In genomic region chr5:14713476-14714384, GRCh38 we compare ENCODE assay signal across 15 cellular contexts. TPM values are rescaled to one million over a fixed set of nuclear protein-coding genes. Genes with fewer than 3 reads are reported as not detected.
DNase-seq lines count a peak whose midpoint lies in the region; ATAC-seq, FAIRE-seq and TF ChIP-seq lines count a peak whose summit lies in the region.
"Had no signal": no experiment of that assay in that cellular context is flagged by ENCODE, and none has a peak within 500 bp of the region (broad histone marks: within the 10 kb centered on the region; RNA-seq: fewer than 3 reads in every experiment).

No MANE protein-coding gene starts in this region.

- H3K4me3 ChIP-seq in brain microvascular endothelial cell (ENCODE audit: low read depth, low read length), result no peak overlapping the region
- no peak overlapping the region for H3K4me3 ChIP-seq in dorsolateral prefrontal cortex
- H3K4me3 ChIP-seq: lung, smooth muscle cell, suprapubic skin had no signal

- no peaks in the 10 kb centered on the region for H3K9me3 Mint-ChIP-seq in natural killer cell
- no peaks in the 10 kb centered on the region for H3K9me3 Mint-ChIP-seq in natural killer cell treated with Interleukin-12 subunit alpha and Interleukin-12 subunit beta and Interleukin-15 and Interleukin-18, amount 100 ng/mL, for 72 hours
- H3K9me3 Mint-ChIP-seq in activated CD8-positive, alpha-beta T cell treated with anti-CD3 and anti-CD28 coated beads, Interleukin-2, amount 10 ng/mL, durations not matched to agents 7 days and 5 days (ENCODE audit: insufficient read depth), result no peaks in the 10 kb centered on the region
- H3K9me3 Mint-ChIP-seq in immature natural killer cell, result no peaks in the 10 kb centered on the region

- H3K4me1 Mint-ChIP-seq in natural killer cell (peaks cover 6 to 24% of the 10 kb centered on the region in 2 donors), immature natural killer cell (peaks cover 6 to 8% of the 10 kb centered on the region in 2 donors)
- H3K4me1 Mint-ChIP-seq in natural killer cell treated with Interleukin-12 subunit alpha and Interleukin-12 subunit beta and Interleukin-15 and Interleukin-18, amount 100 ng/mL, for 72 hours (ENCODE audit: low read depth in 2 of 2), result peaks cover 16 to 32% of the 10 kb centered on the region in 2 donors
- peaks cover 16% of the 10 kb centered on the region for H3K4me1 Mint-ChIP-seq in activated CD8-positive, alpha-beta T cell treated with anti-CD3 and anti-CD28 coated beads, Interleukin-2, amount 10 ng/mL, durations not matched to agents 7 days and 5 days (ENCODE audit: low read depth)

- TF ChIP-seq CTCF in natural killer cell (IDR thresholded peaks at IDR 0.05), result no peak
- TF ChIP-seq CTCF in brain microvascular endothelial cell (IDR thresholded peaks at IDR 0.05; ENCODE audit: low read depth, low read length, missing control alignments), result no peak
- no peak for TF ChIP-seq CTCF in dorsolateral prefrontal cortex (IDR thresholded peaks at IDR 0.05 in 54 of 56, conservative IDR thresholded peaks at IDR 0.05 in 2 of 56; ENCODE audit: low read depth in 1 of 56, partially characterized antibody in 56 of 56)

- CTCF ChIA-PET in activated CD8-positive, alpha-beta T cell treated with anti-CD3 and anti-CD28 coated beads, Interleukin-2, amount 10 ng/mL, durations not matched to agents 7 days and 5 days (lab: Charles Lee), result interaction anchor here (2.0 kb wide), 1 partner anchor 14 kb away, joined by 9 read pairs; no protein-coding TSS in a partner anchor

- FAIRE-seq in GM19239 (lab: Jason Lieb, UNC), result no peak

- POLR2A ChIA-PET in activated CD8-positive, alpha-beta T cell treated with anti-CD3 and anti-CD28 coated beads, Interleukin-2, amount 10 ng/mL, durations not matched to agents 7 days and 5 days (lab: Charles Lee), result no interaction called here

- H3K27ac Mint-ChIP-seq in natural killer cell, result peak overlapping the region; percentile 21 to 76
- H3K27ac Mint-ChIP-seq in natural killer cell treated with Interleukin-12 subunit alpha and Interleukin-12 subunit beta and Interleukin-15 and Interleukin-18, amount 100 ng/mL, for 72 hours, result peak overlapping the region in 1 of 2 donors; percentile 62
- peak overlapping the region; percentile 52 for H3K27ac Mint-ChIP-seq in activated CD8-positive, alpha-beta T cell treated with anti-CD3 and anti-CD28 coated beads, Interleukin-2, amount 10 ng/mL, durations not matched to agents 7 days and 5 days
- H3K27ac Mint-ChIP-seq in immature natural killer cell, result peak overlapping the region in 4 of 6 donors; percentile 44 to 66 (median 60)

- no peak for ATAC-seq in natural killer cell
- no peak for ATAC-seq in natural killer cell treated with Interleukin-12 subunit alpha and Interleukin-12 subunit beta and Interleukin-15 and Interleukin-18, amount 100 ng/mL, for 72 hours
- ATAC-seq in activated CD8-positive, alpha-beta T cell treated with anti-CD3 and anti-CD28 coated beads, Interleukin-2, amount 10 ng/mL, durations not matched to agents 7 days and 5 days, result no peak
- ATAC-seq: HCT116 had no signal

- H3K4me3 Mint-ChIP-seq in natural killer cell, result no peak overlapping the region
- H3K4me3 Mint-ChIP-seq in natural killer cell treated with Interleukin-12 subunit alpha and Interleukin-12 subunit beta and Interleukin-15 and Interleukin-18, amount 100 ng/mL, for 72 hours, result no peak overlapping the region
- no peak overlapping the region for H3K4me3 Mint-ChIP-seq in activated CD8-positive, alpha-beta T cell treated with anti-CD3 and anti-CD28 coated beads, Interleukin-2, amount 10 ng/mL, durations not matched to agents 7 days and 5 days
- H3K4me3 Mint-ChIP-seq in immature natural killer cell, result no peak overlapping the region

- H3K36me3 ChIP-seq in brain microvascular endothelial cell (replicated peaks), result peaks cover 44% of the 10 kb centered on the region

- in situ Hi-C loops in brain microvascular endothelial cell (cut with HindIII; ENCODE audit: low pct_ligation_motif_present, low sequenced_read_pairs), result no loop called here

- H3K27me3 ChIP-seq in brain microvascular endothelial cell (replicated peaks) (no peaks in the 10 kb centered on the region), dorsolateral prefrontal cortex (no peaks in the 10 kb centered on the region)
- H3K27me3 ChIP-seq: suprapubic skin had no signal

- H3K27me3 Mint-ChIP-seq in natural killer cell (ENCODE audit: low read depth in 2 of 2) (no peaks in the 10 kb centered on the region), immature natural killer cell (ENCODE audit: low read depth in 3 of 3) (peaks cover 2 to 10% (median 3%) of the 10 kb centered on the region in 3 donors)
- H3K27me3 Mint-ChIP-seq in natural killer cell treated with Interleukin-12 subunit alpha and Interleukin-12 subunit beta and Interleukin-15 and Interleukin-18, amount 100 ng/mL, for 72 hours, result no peaks in the 10 kb centered on the region
- H3K27me3 Mint-ChIP-seq in activated CD8-positive, alpha-beta T cell treated with anti-CD3 and anti-CD28 coated beads, Interleukin-2, amount 10 ng/mL, durations not matched to agents 7 days and 5 days (ENCODE audit: low read depth), result no peaks in the 10 kb centered on the region

- no peak for DNase-seq in natural killer cell
- no peak for DNase-seq in natural killer cell treated with Interleukin-12 subunit alpha and Interleukin-12 subunit beta and Interleukin-15 and Interleukin-18, amount 100 ng/mL, for 72 hours (ENCODE audit: low spot score)
- no peak for DNase-seq in activated CD8-positive, alpha-beta T cell treated with anti-CD3 and anti-CD28 coated beads, Interleukin-2, amount 10 ng/mL, durations not matched to agents 7 days and 5 days
- no peak for DNase-seq in immature natural killer cell
- no peak for DNase-seq in GM19239 (ENCODE audit: insufficient read length, low spot score)
- DNase-seq in NCI-H345 treated with DMSO at 0.1 percent for 48 hours (lab: John Stamatoyannopoulos, UW; ENCODE audit: unreplicated experiment), result no peak
- DNase-seq in brain microvascular endothelial cell, result no peak
- no peak for DNase-seq in dorsolateral prefrontal cortex
- DNase-seq: activated T-cell treated with anti-CD3 and anti-CD28 coated beads for 4 hours, NCI-H226 had no signal

- H3K36me3 Mint-ChIP-seq in natural killer cell (peaks cover 15% of the 10 kb centered on the region), immature natural killer cell (peaks cover 32 to 40% (median 36%) of the 10 kb centered on the region in 3 donors)
- peaks cover 28% of the 10 kb centered on the region for H3K36me3 Mint-ChIP-seq in natural killer cell treated with Interleukin-12 subunit alpha and Interleukin-12 subunit beta and Interleukin-15 and Interleukin-18, amount 100 ng/mL, for 72 hours
- peaks cover 66% of the 10 kb centered on the region for H3K36me3 Mint-ChIP-seq in activated CD8-positive, alpha-beta T cell treated with anti-CD3 and anti-CD28 coated beads, Interleukin-2, amount 10 ng/mL, durations not matched to agents 7 days and 5 days (ENCODE audit: low read depth)

- H3K27ac ChIP-seq in brain microvascular endothelial cell (no peak overlapping the region), dorsolateral prefrontal cortex (peak overlapping the region in 28 of 59 donors; percentile 7 to 56 (median 32))
- H3K27ac ChIP-seq: KMS-11, suprapubic skin had no signal

- intact Hi-C loops in natural killer cell (cut with micrococcal nuclease), result no loop called here
- intact Hi-C loops in dorsolateral prefrontal cortex (cut with DNase I), result no loop called here

RNA-seq across cellular contexts. Expression of gene OTULIN, which starts 49.2 kb away (rescaled TPM):
- total RNA-seq in natural killer cell (100 to 1,000 TPM in 2 of 3 donors, 10 to 100 TPM in 1; 96.5 to 166 (median 102) TPM), dorsolateral prefrontal cortex (10 to 100 TPM; 14.9 to 36.1 (median 22.3) TPM)
- total RNA-seq in natural killer cell treated with Interleukin-12 subunit alpha and Interleukin-12 subunit beta and Interleukin-15 and Interleukin-18, amount 100 ng/mL, for 72 hours, result 100 to 1,000 TPM; 111 to 135 TPM
- total RNA-seq in activated CD8-positive, alpha-beta T cell treated with anti-CD3 and anti-CD28 coated beads, Interleukin-2, amount 10 ng/mL, durations not matched to agents 7 days and 5 days, result 10 to 100 TPM; 71.2 to 80.7 TPM
- 10 to 100 TPM; 15.4 to 23.8 (median 20.4) TPM for polyA plus RNA-seq in immature natural killer cell
